Comparison of ENCODE assay signal across 9 cellular contexts in genomic region chr1:111275079-111275478, GRCh38. TPM values are rescaled to one million over a fixed set of nuclear protein-coding genes. Genes with fewer than 3 reads are reported as not detected.
A peak's percentile ranks its signal among the peaks of the same experiment; 100 is the strongest.
DNase-seq lines count a peak whose midpoint lies in the region; ATAC-seq, FAIRE-seq and TF ChIP-seq lines count a peak whose summit lies in the region.
"Had no signal": no experiment of that assay in that cellular context is flagged by ENCODE, and none has a peak within 500 bp of the region (broad histone marks: within the 10 kb centered on the region; RNA-seq: fewer than 3 reads in every experiment).

No MANE protein-coding gene starts in this region.

- H2BK5ac ChIP-seq in H1 (ENCODE audit: low read depth, low read length): no peak overlapping the region

- no peaks in the 10 kb centered on the region for H4K20me1 ChIP-seq in H1 (replicated peaks in 1 of 2; ENCODE audit: control insufficient read depth in 1 of 2, insufficient read depth in 2 of 2, low read length in 2 of 2)

- no peak overlapping the region for H3K4me2 ChIP-seq in H1 (ENCODE audit: insufficient read depth in 1 of 2, low read depth in 2 of 2, low read length in 2 of 2)

- H3K27ac ChIP-seq in H1 (ENCODE audit: low read depth, low read length): no peak overlapping the region
- H3K27ac ChIP-seq in sigmoid colon: no peak overlapping the region

- CTCF ChIA-PET in H1 (lab: Charles Lee; ENCODE audit: partially characterized antibody): interaction anchor here (1.4 to 2.0 kb wide), 3 partner anchors 11 to 25 kb away, joined by 3 to 5 read pairs (median 3); no protein-coding TSS in a partner anchor

- intact Hi-C loops in sigmoid colon (cut with DNase I): no loop called here

- H3K36me3 ChIP-seq in H1 (ENCODE audit: control insufficient read depth in 2 of 4, insufficient read depth in 4 of 4, low read length in 3 of 4) (no peaks in the 10 kb centered on the region), sigmoid colon (no peaks in the 10 kb centered on the region)

- DNase-seq in GM12865 (ENCODE audit: low read depth) (peak; percentile 59), NCI-H2196 (lab: John Stamatoyannopoulos, UW; ENCODE audit: unreplicated experiment) (peak; percentile 23), H1 (ENCODE audit: low read depth in 1 of 2, low spot score in 2 of 2) (no peak), sigmoid colon (peak; percentile 84), AML-193 (lab: John Stamatoyannopoulos, UW) (no peak), ecto neural progenitor cell (ENCODE audit: low spot score) (no peak)

- no peak overlapping the region for H2AK5ac ChIP-seq in H1 (ENCODE audit: low read depth, low read length)

- H4K5ac ChIP-seq in H1 (ENCODE audit: insufficient read length, low read depth, low read length): no peak overlapping the region

- no peak overlapping the region for H3K4ac ChIP-seq in H1 (replicated peaks; ENCODE audit: insufficient read length, low read depth, low read length)

- H3K4me3 ChIP-seq in GM12865 (ENCODE audit: low read depth, low read length) (peak overlapping the region; percentile 1; the same call in 1 of the 2 replicates), H1 (ENCODE audit: extremely low read depth in 1 of 4, insufficient read depth in 2 of 4, low read depth in 3 of 4, low read length in 4 of 4) (no peak overlapping the region), sigmoid colon (no peak overlapping the region)

- H3K14ac ChIP-seq in H1 (ENCODE audit: insufficient read length): no peak overlapping the region

- no peaks in the 10 kb centered on the region for H3K79me1 ChIP-seq in H1 (ENCODE audit: low read depth, low read length)

- H3K27me3 ChIP-seq in H1 (replicated peaks in 1 of 4; ENCODE audit: control insufficient read depth in 3 of 4, extremely low read depth in 1 of 4, insufficient read depth in 3 of 4, low read length in 3 of 4) (peaks cover 0 to 12% (median 7%) of the 10 kb centered on the region in 4 experiments; a peak in 4 of 7 replicates), sigmoid colon (peaks cover 6 to 23% (median 20%) of the 10 kb centered on the region in 3 donors)

- WGBS in H1 (ENCODE audit: extremely low coverage in 1 of 2, insufficient coverage in 1 of 2, insufficient read length in 1 of 2, insufficient replicate concordance in 2 of 2, low coverage in 1 of 2, low lambda C conversion rate in 2 of 2, missing lambda C conversion rate in 1 of 2), 2 experiments: 93% methylated on average over 1 of the region's 1 CpG; no CpG with 5 or more reads in 1 of the 2 experiments
- WGBS in sigmoid colon, 2 donors: 72 to 80% methylated on average over 1 of the region's 1 CpG

- H2BK120ac ChIP-seq in H1 (replicated peaks; ENCODE audit: low read depth, low read length): no peak overlapping the region

- no peak for ATAC-seq in HG03196 (IDR thresholded peaks at IDR 0.05; ENCODE audit: unreplicated experiment)
- no peak for ATAC-seq in HG03175 (IDR thresholded peaks at IDR 0.05; ENCODE audit: unreplicated experiment)

- POLR2A ChIA-PET in H1 (lab: Charles Lee; ENCODE audit: partially characterized antibody): no interaction called here

- no peak overlapping the region for H3K9ac ChIP-seq in H1 (replicated peaks in 1 of 4; ENCODE audit: extremely low read depth in 1 of 4, low read depth in 3 of 4, low read length in 3 of 4)

- H2BK12ac ChIP-seq in H1 (ENCODE audit: low read depth, low read length): no peak overlapping the region

- no peak overlapping the region for H2BK15ac ChIP-seq in H1 (ENCODE audit: low read length)

- no peak for TF ChIP-seq CTCF in GM12865 (IDR thresholded peaks at IDR 0.05; ENCODE audit: insufficient read depth, low read depth, low read length, missing control alignments)
- TF ChIP-seq CTCF in H1 (IDR thresholded peaks at IDR 0.05; ENCODE audit: control extremely low read depth in 1 of 3, insufficient read depth in 1 of 3, low read depth in 1 of 3, low read length in 3 of 3): no peak
- TF ChIP-seq CTCF in sigmoid colon (IDR thresholded peaks at IDR 0.05): no peak

- TF ChIP-seq POLR2A in H1 (IDR thresholded peaks at IDR 0.05; ENCODE audit: control extremely low read depth in 1 of 2, low read depth in 2 of 2, low read length in 2 of 2) (no peak), sigmoid colon (IDR thresholded peaks at IDR 0.05) (no peak)

- no peaks in the 10 kb centered on the region for H3K23me2 ChIP-seq in H1 (ENCODE audit: low read depth, low read length)

- no peak overlapping the region for H2BK20ac ChIP-seq in H1 (ENCODE audit: low read length)

- TF ChIP-seq EP300 in H1 (IDR thresholded peaks at IDR 0.05; ENCODE audit: borderline replicate concordance in 1 of 2, low read depth in 2 of 2, low read length in 2 of 2) (no peak), sigmoid colon (IDR thresholded peaks at IDR 0.05) (no peak)

- FAIRE-seq in H1 (lab: Jason Lieb, UNC): no peak

- no peak overlapping the region for H3K23ac ChIP-seq in H1 (ENCODE audit: insufficient read length)

- no peak overlapping the region for H3K56ac ChIP-seq in H1 (replicated peaks; ENCODE audit: insufficient read length, low read depth, low read length)

- H2AFZ ChIP-seq in H1 (ENCODE audit: low read length): peak overlapping the region; percentile 93; the same call in 1 of the 2 replicates

- TF ChIP-seq RAD21 in H1 (IDR thresholded peaks at IDR 0.05 in 1 of 2, conservative IDR thresholded peaks at IDR 0.05 in 1 of 2; ENCODE audit: low read depth in 2 of 2, low read length in 2 of 2): no peak

- H3K79me2 ChIP-seq in H1 (ENCODE audit: control insufficient read depth in 1 of 2, insufficient read depth in 2 of 2, low read length in 2 of 2): no peaks in the 10 kb centered on the region

- no peaks in the 10 kb centered on the region for H3K9me3 ChIP-seq in H1 (ENCODE audit: insufficient read depth in 2 of 2, low read depth in 1 of 2, low read length in 1 of 2)
- H3K9me3 ChIP-seq in sigmoid colon: no peaks in the 10 kb centered on the region

- no peak overlapping the region for H4K8ac ChIP-seq in H1 (ENCODE audit: extremely low read depth, insufficient read depth, low read length)

- H4K91ac ChIP-seq in H1 (replicated peaks; ENCODE audit: insufficient read length, low read length): no peak overlapping the region

- H3K18ac ChIP-seq in H1 (ENCODE audit: extremely low read depth, low read length): no peak overlapping the region

- H3K4me1 ChIP-seq in H1 (replicated peaks in 1 of 4; ENCODE audit: control insufficient read depth in 3 of 4, insufficient read depth in 4 of 4, low read length in 3 of 4) (peaks cover 0 to 13% (median 6%) of the 10 kb centered on the region in 4 experiments; a peak in 4 of 7 replicates), sigmoid colon (peaks cover 0 to 7% (median 0%) of the 10 kb centered on the region in 4 donors)

TF ChIP-seq in H1, 55 proteins besides CTCF, POLR2A, EP300 and RAD21:
- TF ChIP-seq SIN3A (conservative IDR thresholded peaks at IDR 0.05 in 1 of 2, IDR thresholded peaks at IDR 0.05 in 1 of 2; ENCODE audit: low read depth in 1 of 2, low read length in 2 of 2): no peak
- TF ChIP-seq SIRT6 (IDR thresholded peaks at IDR 0.05; ENCODE audit: low read length): no peak
- no peak for TF ChIP-seq SUZ12 (IDR thresholded peaks at IDR 0.05; ENCODE audit: low read length)
- no peak for TF ChIP-seq TAF7 (optimal IDR thresholded peaks at IDR 0.05; ENCODE audit: borderline replicate concordance, low read depth, low read length)

RNA-seq across cellular contexts. Expression of gene CHIA, which starts 15.6 kb away (rescaled TPM):
- not detected in 2 replicates for total RNA-seq in H1 (2021; fragmentation: NEBNext Ultra II Directional; extraction: Animal tissue kit (Norgen Biotek cat#: 25700))
- polyA plus RNA-seq in H1 (2011; rRNA removed) (not detected in 2 replicates), sigmoid colon (not detected)
- not detected for polyA plus RNA-seq in H1 (2011; cell fraction: cytosol; rRNA removed)
- polyA plus RNA-seq in H1 (2011; cell fraction: nucleus; rRNA removed): not detected
- polyA plus RNA-seq in H1 (2012, experiment 1 of 2): not detected in 4 replicates
- not detected for polyA plus RNA-seq in H1 (2012, experiment 2 of 2)
- polyA plus RNA-seq in H1 (2013, experiment 1 of 2): not detected
- not detected for polyA plus RNA-seq in H1 (2013, experiment 2 of 2)
- polyA minus RNA-seq in H1 (2011; rRNA and poly(A)+ RNA removed): not detected in 2 replicates
- not detected for polyA minus RNA-seq in H1 (2011; cell fraction: cytosol; rRNA and poly(A)+ RNA removed)
- not detected for polyA minus RNA-seq in H1 (2011; cell fraction: nucleus; rRNA and poly(A)+ RNA removed)
- total RNA-seq in sigmoid colon: not detected
- total RNA-seq: urinary bladder had no signal
- polyA plus RNA-seq: urinary bladder had no signal

RNA-seq across cellular contexts. Expression of gene CHI3L2, which starts 47.6 kb away (rescaled TPM):
- not detected in 2 replicates for total RNA-seq in H1 (2021; fragmentation: NEBNext Ultra II Directional; extraction: Animal tissue kit (Norgen Biotek cat#: 25700))
- not detected in 2 replicates for polyA plus RNA-seq in H1 (2011; rRNA removed)
- polyA plus RNA-seq in H1 (2011; cell fraction: cytosol; rRNA removed): not detected
- not detected for polyA plus RNA-seq in H1 (2011; cell fraction: nucleus; rRNA removed)
- polyA plus RNA-seq in H1 (2012, experiment 1 of 2): not detected in 4 replicates
- polyA plus RNA-seq in H1 (2012, experiment 2 of 2): not detected
- not detected for polyA plus RNA-seq in H1 (2013, experiment 1 of 2)
- 0.04 TPM for polyA plus RNA-seq in H1 (2013, experiment 2 of 2)
- not detected in 2 replicates for polyA minus RNA-seq in H1 (2011; rRNA and poly(A)+ RNA removed)
- not detected for polyA minus RNA-seq in H1 (2011; cell fraction: cytosol; rRNA and poly(A)+ RNA removed)
- polyA minus RNA-seq in H1 (2011; cell fraction: nucleus; rRNA and poly(A)+ RNA removed): not detected
- 1 to 10 TPM in 2 of 4 donors, under 1 TPM in 1, not detected in 1; 0.71 to 2.6 (median 1.8) TPM for total RNA-seq in sigmoid colon
- 10 to 100 TPM in 1 of 3 donors, not detected in 2; 11.0 TPM for polyA plus RNA-seq in sigmoid colon

Comparison
In these comparisons a context has a peak if more than half of its experiments do, and no peak if none do; other contexts are left out.
1. DNase-seq: peak in GM12865 (single experiment), NCI-H2196 (single experiment) and sigmoid colon (single experiment); none in H1 (0 of 2), AML-193 (0 of 2) and ecto neural progenitor cell (single experiment).